Comparison of ENCODE assay signal across 22 cellular contexts in genomic region chrX:109872021-109872730, GRCh38.
DNase-seq lines count a peak whose midpoint lies in the region; ATAC-seq and TF ChIP-seq lines count a peak whose summit lies in the region.
"Had no signal": no experiment of that assay in that cellular context is flagged by ENCODE, and none has a peak within 500 bp of the region (broad histone marks: within the 10 kb centered on the region; RNA-seq: fewer than 3 reads in every experiment).

No MANE protein-coding gene starts in this region.

- no peaks in the 10 kb centered on the region for H3K27me3 ChIP-seq in foreskin keratinocyte
- H3K27me3 ChIP-seq: cardiac muscle cell, upper lobe of left lung had no signal

- intact Hi-C loops in left ventricle myocardium superior (cut with micrococcal nuclease): no loop called here
- intact Hi-C loops in cardiac septum (cut with DNase I): no loop called here

- H3K4me1 ChIP-seq in foreskin keratinocyte: no peaks in the 10 kb centered on the region
- H3K4me1 ChIP-seq: adrenal gland, prostate gland, upper lobe of left lung had no signal

- peak; percentile 46 for ATAC-seq in left ventricle myocardium superior
- ATAC-seq in foreskin keratinocyte: no peak
- ATAC-seq: activated T-cell treated with anti-CD3 and anti-CD28 coated beads, Interleukin-2, amount 50 U/mL, for 4 hours had no signal

- no peak for TF ChIP-seq CTCF in foreskin keratinocyte (conservative IDR thresholded peaks at IDR 0.05)

- in situ Hi-C loops in ACHN (cut with HindIII; ENCODE audit: low pct_ligation_motif_present, low pct_unique_long_range_greater_than_20kb, low sequenced_read_pairs): no loop called here

- H3K27ac ChIP-seq in foreskin keratinocyte: no peak overlapping the region
- H3K27ac ChIP-seq: adrenal gland, cardiac muscle cell, dorsolateral prefrontal cortex, prostate gland, SK-N-MC, upper lobe of left lung had no signal

- DNase-seq in left ventricle myocardium superior (no peak), cardiac septum (ENCODE audit: low spot score) (no peak), dermis blood vessel endothelial cell (peak; percentile 33), iris pigment epithelial cell (ENCODE audit: low read depth) (peak; percentile 8), ACHN (no peak), dedifferentiated amniotic fluid mesenchymal stem cell (ENCODE audit: extremely low spot score) (no peak), foreskin keratinocyte (no peak)
- DNase-seq in activated CD4-positive, CD25-positive, alpha-beta regulatory T cell treated with anti-CD3 and anti-CD28 coated beads, Interleukin-2, amount 50 U/mL, for 72 hours: no peak
- DNase-seq: activated CD4-positive, alpha-beta T cell treated with anti-CD3 and anti-CD28 coated beads for 48 hours; activated naive CD4-positive, alpha-beta T cell; activated T-cell treated with anti-CD3 and anti-CD28 coated beads, Interleukin-2, amount 50 U/mL, for 4 hours; adrenal gland; C1 segment of cervical spinal cord; dorsolateral prefrontal cortex; NCI-H2081 treated with DMSO at 0.1 percent for 48 hours; NCI-H345; NCI-H748 treated with DMSO at 0.1 percent for 48 hours; substantia nigra; upper lobe of left lung had no signal

Comparison
In these comparisons a context has a peak if more than half of its experiments do, and no peak if none do; other contexts are left out.
1. DNase-seq: peak in dermis blood vessel endothelial cell (single experiment) and iris pigment epithelial cell (single experiment); none in left ventricle myocardium superior (single experiment), cardiac septum (single experiment), ACHN (single experiment), activated CD4-positive, CD25-positive, alpha-beta regulatory T cell treated with anti-CD3 and anti-CD28 coated beads, Interleukin-2, amount 50 U/mL, for 72 hours (single experiment), dedifferentiated amniotic fluid mesenchymal stem cell (single experiment) and foreskin keratinocyte (0 of 2).